ENCODE assay signal across 1 cellular context in genomic region chr2:66522591-66523379, GRCh38.
TF ChIP-seq lines count a peak whose summit lies in the region.

No MANE protein-coding gene starts in this region.

TF ChIP-seq in HepG2, 621 proteins besides CTCF, POLR2A, EP300 and RAD21 (continued from another document):
- TF ChIP-seq ARID5B (CRISPR knock-in tag; IDR thresholded peaks at IDR 0.05) (peak; percentile 80), GATAD2A (CRISPR knock-in tag; IDR thresholded peaks at IDR 0.05) (peak; percentile 86), FOXJ3 (CRISPR knock-in tag; IDR thresholded peaks at IDR 0.05; ENCODE audit: borderline replicate concordance) (peak; percentile 13; the same call in 1 of the 2 replicates), MTA3 (CRISPR knock-in tag; IDR thresholded peaks at IDR 0.05) (no peak), ATF5 (CRISPR knock-in tag; IDR thresholded peaks at IDR 0.05; ENCODE audit: low read depth) (no peak), ZXDC (CRISPR knock-in tag; IDR thresholded peaks at IDR 0.05) (no peak), TEAD3 (CRISPR knock-in tag; optimal IDR thresholded peaks at IDR 0.05; ENCODE audit: borderline replicate concordance) (peak; percentile 51), CEBPB (IDR thresholded peaks at IDR 0.05; ENCODE audit: borderline replicate concordance, low read depth, low read length) (peak; percentile 66), KLF11 (CRISPR knock-in tag; IDR thresholded peaks at IDR 0.05) (no peak), TARDBP (CRISPR knock-in tag; IDR thresholded peaks at IDR 0.05) (peak; percentile 68; the same call in 1 of the 2 replicates), ZNF740 (CRISPR knock-in tag; IDR thresholded peaks at IDR 0.05) (no peak), TCF12 (IDR thresholded peaks at IDR 0.05) (no peak), TCF12 (CRISPR knock-in tag; IDR thresholded peaks at IDR 0.05) (0 out of 2 replicates have a peak, but pooled peaks have one; percentile 23), HNRNPK (IDR thresholded peaks at IDR 0.05; ENCODE audit: low read depth, low read length, poor library complexity, severe bottlenecking) (peak; percentile 29), AHDC1 (CRISPR knock-in tag; IDR thresholded peaks at IDR 0.05; ENCODE audit: borderline replicate concordance) (peak; percentile 80; the same call in 1 of the 2 replicates), DPF2 (CRISPR knock-in tag; IDR thresholded peaks at IDR 0.05; ENCODE audit: borderline replicate concordance, low read depth) (peak; percentile 46; the same call in 1 of the 2 replicates), BCL6 (CRISPR knock-in tag; IDR thresholded peaks at IDR 0.05) (peak; percentile 47), KLF13 (CRISPR knock-in tag; IDR thresholded peaks at IDR 0.05) (no peak)
